In genomic region chr10:60138842-60139241, GRCh38 we compare ENCODE assay signal across 20 cellular contexts.
DNase-seq lines count a peak whose midpoint lies in the region; ATAC-seq, FAIRE-seq and TF ChIP-seq lines count a peak whose summit lies in the region.
"Had no signal": no experiment of that assay in that cellular context is flagged by ENCODE, and none has a peak within 500 bp of the region (broad histone marks: within the 10 kb centered on the region; RNA-seq: fewer than 3 reads in every experiment).

No MANE protein-coding gene starts in this region.

- no peak for ATAC-seq in activated CD8-positive, alpha-beta memory T cell treated with anti-CD3 and anti-CD28 coated beads, Interleukin-2, amount 10 ng/mL, durations not matched to agents 7 days and 5 days
- ATAC-seq: activated naive CD8-positive, alpha-beta T cell treated with anti-CD3 and anti-CD28 coated beads, Interleukin-2, amount 50 U/mL, for 24 hours; natural killer cell; T-cell had no signal

- DNase-seq in HEK293T (ENCODE audit: extremely low spot score) (no peak), progenitor cell of endocrine pancreas (ENCODE audit: low spot score, unreplicated experiment) (no peak), HPDE6-E6E7 (ENCODE audit: extremely low spot score) (no peak), urothelium cell line (ENCODE audit: low spot score) (no peak)
- no peak for DNase-seq in activated CD8-positive, alpha-beta memory T cell treated with anti-CD3 and anti-CD28 coated beads, Interleukin-2, amount 10 ng/mL, durations not matched to agents 7 days and 5 days
- DNase-seq: ACHN; activated CD4-positive, alpha-beta T cell treated with anti-CD3 and anti-CD28 coated beads, Interleukin-2, amount 10 ng/mL, durations not matched to agents 24 days and 14 days; activated naive CD8-positive, alpha-beta T cell treated with anti-CD3 and anti-CD28 coated beads, Interleukin-2, amount 50 U/mL, for 24 hours; DMS 273 treated with DMSO at 0.1 percent for 48 hours; esophagus squamous epithelium; natural killer cell; NCI-H524; Right ventricle myocardium superior; T-cell had no signal

- H3K9me3 ChIP-seq in ectodermal cell (ENCODE audit: control insufficient read depth, low read length) = no peaks in the 10 kb centered on the region
- H3K9me3 ChIP-seq in mesodermal cell (ENCODE audit: control insufficient read depth, low read length) = no peaks in the 10 kb centered on the region
- H3K9me3 ChIP-seq: breast epithelium, esophagus squamous epithelium had no signal

- H3K9me3 Mint-ChIP-seq in progenitor cell of endocrine pancreas (ENCODE audit: low read depth) = no peaks in the 10 kb centered on the region
- H3K9me3 Mint-ChIP-seq in activated CD8-positive, alpha-beta memory T cell treated with anti-CD3 and anti-CD28 coated beads, Interleukin-2, amount 10 ng/mL, durations not matched to agents 7 days and 5 days (ENCODE audit: low read depth) = no peaks in the 10 kb centered on the region
- H3K9me3 Mint-ChIP-seq: activated CD4-positive, alpha-beta T cell treated with anti-CD3 and anti-CD28 coated beads, Interleukin-2, amount 10 ng/mL, durations not matched to agents 24 days and 14 days; activated naive CD8-positive, alpha-beta T cell treated with anti-CD3 and anti-CD28 coated beads, Interleukin-2, amount 50 U/mL, for 24 hours; CD14-positive monocyte; natural killer cell; T-cell had no signal

- H3K27ac Mint-ChIP-seq in progenitor cell of endocrine pancreas = no peak overlapping the region
- no peak overlapping the region for H3K27ac Mint-ChIP-seq in activated CD8-positive, alpha-beta memory T cell treated with anti-CD3 and anti-CD28 coated beads, Interleukin-2, amount 10 ng/mL, durations not matched to agents 7 days and 5 days
- H3K27ac Mint-ChIP-seq: activated naive CD8-positive, alpha-beta T cell treated with anti-CD3 and anti-CD28 coated beads, Interleukin-2, amount 50 U/mL, for 24 hours; CD14-positive monocyte; natural killer cell; T-cell had no signal

- H3K4me3 Mint-ChIP-seq in progenitor cell of endocrine pancreas (ENCODE audit: low read depth) = no peak overlapping the region
- H3K4me3 Mint-ChIP-seq in activated CD8-positive, alpha-beta memory T cell treated with anti-CD3 and anti-CD28 coated beads, Interleukin-2, amount 10 ng/mL, durations not matched to agents 7 days and 5 days = no peak overlapping the region
- H3K4me3 Mint-ChIP-seq: activated CD4-positive, alpha-beta T cell treated with anti-CD3 and anti-CD28 coated beads, Interleukin-2, amount 10 ng/mL, durations not matched to agents 24 days and 14 days; activated naive CD8-positive, alpha-beta T cell treated with anti-CD3 and anti-CD28 coated beads, Interleukin-2, amount 50 U/mL, for 24 hours; CD14-positive monocyte; natural killer cell; T-cell had no signal

- H3K27me3 ChIP-seq in ectodermal cell (ENCODE audit: control insufficient read depth, insufficient read depth, low read length, poor library complexity, severe bottlenecking) = no peaks in the 10 kb centered on the region
- H3K27me3 ChIP-seq: breast epithelium, esophagus squamous epithelium had no signal

- H3K4me1 ChIP-seq in ectodermal cell (ENCODE audit: control insufficient read depth, insufficient read depth, low read length) (peaks cover 15% of the 10 kb centered on the region), mesodermal cell (ENCODE audit: control insufficient read depth, insufficient read depth, low read length, poor library complexity, severe bottlenecking) (peaks cover 26% of the 10 kb centered on the region)
- H3K4me1 ChIP-seq: breast epithelium had no signal

- peaks cover 14% of the 10 kb centered on the region for H3K36me3 Mint-ChIP-seq in progenitor cell of endocrine pancreas (ENCODE audit: insufficient read depth)
- H3K36me3 Mint-ChIP-seq in activated CD8-positive, alpha-beta memory T cell treated with anti-CD3 and anti-CD28 coated beads, Interleukin-2, amount 10 ng/mL, durations not matched to agents 7 days and 5 days = no peaks in the 10 kb centered on the region
- H3K36me3 Mint-ChIP-seq: CD14-positive monocyte, natural killer cell had no signal

- CTCF ChIA-PET in HEK293T (lab: Yijun Ruan, JAX) = no interaction called here
- CTCF ChIA-PET in activated CD8-positive, alpha-beta memory T cell treated with anti-CD3 and anti-CD28 coated beads, Interleukin-2, amount 10 ng/mL, durations not matched to agents 7 days and 5 days (lab: Charles Lee) = no interaction called here

- H3K27ac ChIP-seq in 22Rv1 = peak overlapping the region; percentile 92
- no peak overlapping the region for H3K27ac ChIP-seq in ectodermal cell (ENCODE audit: insufficient read depth, low read depth, low read length, poor library complexity, severe bottlenecking)
- H3K27ac ChIP-seq in mesodermal cell (ENCODE audit: low read depth, low read length, severe bottlenecking) = peak overlapping the region; percentile 93
- H3K27ac ChIP-seq: esophagus squamous epithelium had no signal

- POLR2A ChIA-PET in HEK293T (lab: Yijun Ruan, JAX) = no interaction called here

- FAIRE-seq in urothelium cell line (lab: Jason Lieb, UNC) = no peak
- FAIRE-seq: GM12892 had no signal

- no peaks in the 10 kb centered on the region for H3K27me3 Mint-ChIP-seq in progenitor cell of endocrine pancreas
- peaks cover 4% of the 10 kb centered on the region for H3K27me3 Mint-ChIP-seq in activated CD8-positive, alpha-beta memory T cell treated with anti-CD3 and anti-CD28 coated beads, Interleukin-2, amount 10 ng/mL, durations not matched to agents 7 days and 5 days
- H3K27me3 Mint-ChIP-seq: activated CD4-positive, alpha-beta T cell treated with anti-CD3 and anti-CD28 coated beads, Interleukin-2, amount 10 ng/mL, durations not matched to agents 24 days and 14 days; activated naive CD8-positive, alpha-beta T cell treated with anti-CD3 and anti-CD28 coated beads, Interleukin-2, amount 50 U/mL, for 24 hours; T-cell had no signal

- H3K4me3 ChIP-seq in ectodermal cell (ENCODE audit: insufficient read depth, low read depth, low read length) (peak overlapping the region; percentile 45), mesodermal cell (ENCODE audit: extremely low read depth, insufficient read depth, low read length, poor library complexity, severe bottlenecking) (peak overlapping the region; percentile 45)
- H3K4me3 ChIP-seq: breast epithelium, esophagus squamous epithelium had no signal

- WGBS in ectodermal cell, 2 experiments = 50 to 56% methylated on average over 5 of the region's 5 CpGs
- WGBS in mesodermal cell (ENCODE audit: insufficient coverage in 2 of 2), 2 experiments = 50 to 94% methylated on average over 1 to 3 of the region's 5 CpGs

- H3K4me1 Mint-ChIP-seq in progenitor cell of endocrine pancreas (ENCODE audit: low read depth) = peaks cover 19% of the 10 kb centered on the region
- no peaks in the 10 kb centered on the region for H3K4me1 Mint-ChIP-seq in activated CD8-positive, alpha-beta memory T cell treated with anti-CD3 and anti-CD28 coated beads, Interleukin-2, amount 10 ng/mL, durations not matched to agents 7 days and 5 days
- H3K4me1 Mint-ChIP-seq: activated naive CD8-positive, alpha-beta T cell treated with anti-CD3 and anti-CD28 coated beads, Interleukin-2, amount 50 U/mL, for 24 hours; CD14-positive monocyte; natural killer cell; T-cell had no signal

- TF ChIP-seq CTCF in 22Rv1 (IDR thresholded peaks at IDR 0.05) (no peak), progenitor cell of endocrine pancreas (IDR thresholded peaks at IDR 0.05; ENCODE audit: unreplicated experiment) (no peak)

- H3K36me3 ChIP-seq in ectodermal cell (ENCODE audit: control insufficient read depth, insufficient read depth, low read length) (peaks cover 2% of the 10 kb centered on the region), mesodermal cell (ENCODE audit: control insufficient read depth, insufficient read depth, low read length) (peaks cover 8% of the 10 kb centered on the region)
- H3K36me3 ChIP-seq: breast epithelium had no signal

TF ChIP-seq in HEK293T, 16 proteins besides CTCF, POLR2A, EP300 and RAD21:
- no peak for TF ChIP-seq BHLHE40 (IDR thresholded peaks at IDR 0.05; ENCODE audit: borderline replicate concordance)
- 0 out of 2 replicates have a peak, but pooled peaks have one; percentile 26 for TF ChIP-seq PKNOX1 (IDR thresholded peaks at IDR 0.05)
